ENCODE assay signal across 13 cellular contexts in the genomic region with DNA sequence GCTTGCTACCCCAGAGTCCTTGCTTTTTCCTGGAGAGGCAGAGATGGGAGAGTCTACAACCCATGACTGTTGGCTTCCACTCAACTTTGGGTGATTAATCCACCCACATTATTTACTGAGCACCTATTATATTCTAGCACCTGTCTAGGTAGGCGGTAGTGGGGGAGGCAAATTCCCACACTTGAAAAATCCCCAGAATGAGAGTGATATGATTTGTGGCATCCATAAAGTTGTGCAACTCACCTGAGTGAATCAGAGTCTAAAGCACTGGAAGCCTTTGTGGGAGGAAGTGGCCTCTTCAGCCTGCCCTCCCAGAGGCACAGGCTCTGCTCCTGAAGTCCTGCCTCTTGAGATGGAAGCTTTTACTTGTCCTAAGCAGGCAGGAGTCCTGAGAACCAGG. TPM values are rescaled to one million over a fixed set of nuclear protein-coding genes. Genes with fewer than 3 reads are reported as not detected.
DNase-seq lines count a peak whose midpoint lies in the region; ATAC-seq and TF ChIP-seq lines count a peak whose summit lies in the region.
"Had no signal": no experiment of that assay in that cellular context is flagged by ENCODE, and none has a peak within 500 bp of the region (broad histone marks: within the 10 kb centered on the region; RNA-seq: fewer than 3 reads in every experiment).

No MANE protein-coding gene starts in this region.

- H3K79me1 ChIP-seq in H9 (ENCODE audit: insufficient read depth, low read depth, low read length, poor library complexity, severe bottlenecking), result no peaks in the 10 kb centered on the region

- no peaks in the 10 kb centered on the region for H3K9me3 Mint-ChIP-seq in H9
- H3K9me3 Mint-ChIP-seq: CD8-positive, alpha-beta T cell; naive thymus-derived CD8-positive, alpha-beta T cell had no signal

- no peak overlapping the region for H3K27ac ChIP-seq in H9 (ENCODE audit: insufficient read length, low read depth, low read length)
- H3K27ac ChIP-seq: sigmoid colon had no signal

- H2BK15ac ChIP-seq in H9 (ENCODE audit: low read depth, low read length), result no peak overlapping the region

- WGBS in H9 (ENCODE audit: extremely low coverage, insufficient read length, low lambda C conversion rate), result no CpG with 5 or more reads among the region's 1 CpG

- no peak overlapping the region for H3T11ph ChIP-seq in H9 (ENCODE audit: low read length)

- no peak overlapping the region for H3K18ac ChIP-seq in H9 (ENCODE audit: insufficient read length, low read depth, low read length)

- no peak overlapping the region for H4K5ac ChIP-seq in H9 (ENCODE audit: insufficient read length, low read depth, low read length)

- in situ Hi-C loops in HAP-1 (cut with MboI; ENCODE audit: low sequenced_read_pairs), result no loop called here
- in situ Hi-C loops in GM13977 (cut with MboI; ENCODE audit: low pct_unique_long_range_greater_than_20kb, low sequenced_read_pairs, unreplicated experiment), result no loop called here

- H3K27me3 Mint-ChIP-seq in H9 (ENCODE audit: low read depth), result no peaks in the 10 kb centered on the region

- peak overlapping the region; percentile 10 for H3K4me2 ChIP-seq in H9 (ENCODE audit: insufficient read depth, insufficient read length, low read length)

- no peak overlapping the region for H2BK12ac ChIP-seq in H9 (ENCODE audit: insufficient read length, low read depth, low read length)

- H3K9me3 ChIP-seq in H9 (ENCODE audit: control insufficient read depth, low read depth, low read length) (no peaks in the 10 kb centered on the region), HAP-1 (no peaks in the 10 kb centered on the region)
- H3K9me3 ChIP-seq: sigmoid colon had no signal

- TF ChIP-seq CTCF in H9 (conservative IDR thresholded peaks at IDR 0.05) (no peak), GM13977 (IDR thresholded peaks at IDR 0.05; ENCODE audit: extremely low read depth, insufficient read depth, missing control alignments) (no peak)

- no peak overlapping the region for H3K9ac ChIP-seq in H9 (ENCODE audit: extremely low read depth, insufficient read length, low read length)

- no peak overlapping the region for H3K23ac ChIP-seq in H9 (ENCODE audit: insufficient read length, low read depth, low read length)

- no peak overlapping the region for H3K14ac ChIP-seq in H9 (ENCODE audit: insufficient read depth, low read length)

- H3K23me2 ChIP-seq in H9 (ENCODE audit: insufficient read length, low read depth, low read length, poor library complexity, severe bottlenecking), result no peaks in the 10 kb centered on the region

- H3K4me3 Mint-ChIP-seq in H9, result no peak overlapping the region
- H3K4me3 Mint-ChIP-seq: CD8-positive, alpha-beta T cell; naive thymus-derived CD8-positive, alpha-beta T cell had no signal

- H4K8ac ChIP-seq in H9 (replicated peaks; ENCODE audit: insufficient read length, low read depth, low read length), result no peak overlapping the region

- H2BK120ac ChIP-seq in H9 (ENCODE audit: low read depth, low read length, poor library complexity, severe bottlenecking), result no peak overlapping the region

- no peaks in the 10 kb centered on the region; a peak in 2 of 7 replicates for H3K36me3 Mint-ChIP-seq in H9 (ENCODE audit: insufficient read depth in 1 of 3, low read depth in 3 of 3)
- H3K36me3 Mint-ChIP-seq: CD8-positive, alpha-beta T cell; naive thymus-derived CD8-positive, alpha-beta T cell had no signal

- H3K79me2 ChIP-seq in H9 (ENCODE audit: insufficient read depth, low read length), result no peaks in the 10 kb centered on the region

- H3K56ac ChIP-seq in H9 (ENCODE audit: insufficient read length, low read depth, low read length), result no peak overlapping the region

- no peak overlapping the region for H4K91ac ChIP-seq in H9 (ENCODE audit: insufficient read length, low read depth, low read length)

- no peak overlapping the region for H2AFZ ChIP-seq in H9 (ENCODE audit: low read length)

- DNase-seq in A172 (ENCODE audit: low spot score), result peak; percentile 13
- DNase-seq in H9, result no peak
- peak; percentile 96 for DNase-seq in SW480 (ENCODE audit: low spot score)
- peak; percentile 75 for DNase-seq in kidney glomerular epithelial cell (lab: John Stamatoyannopoulos, UW)
- no peak for DNase-seq in NCI-H345 treated with DMSO at 0.1 percent for 48 hours (lab: John Stamatoyannopoulos, UW; ENCODE audit: unreplicated experiment)
- DNase-seq in HAP-1 (ENCODE audit: low spot score in 2 of 2), result no peak
- DNase-seq in GM13977 (ENCODE audit: low spot score), result no peak
- DNase-seq: CD8-positive, alpha-beta T cell; erythroblast; MM.1S; sigmoid colon had no signal

- H2AK5ac ChIP-seq in H9 (ENCODE audit: insufficient read length, low read length), result no peak overlapping the region

- no peak overlapping the region for H2BK5ac ChIP-seq in H9 (ENCODE audit: insufficient read length, low read length)

- H4K20me1 ChIP-seq in H9 (ENCODE audit: control insufficient read depth, insufficient read depth, insufficient read length), result no peaks in the 10 kb centered on the region

- no peak overlapping the region for H3K4me3 ChIP-seq in HAP-1
- H3K4me3 ChIP-seq: sigmoid colon had no signal

- no peak overlapping the region for H2BK20ac ChIP-seq in H9 (ENCODE audit: low read depth, low read length, poor library complexity, severe bottlenecking)

- H3K4me1 Mint-ChIP-seq in H9, result peaks cover 13 to 19% of the 10 kb centered on the region in 2 experiments

- H3K36me3 ChIP-seq in HAP-1 (replicated peaks), result no peaks in the 10 kb centered on the region
- H3K36me3 ChIP-seq: sigmoid colon had no signal

- peak overlapping the region in 1 of 3 experiments; percentile 1; a peak in 1 of 7 replicates for H3K27ac Mint-ChIP-seq in H9

- H3K27me3 ChIP-seq in H9 (ENCODE audit: insufficient read depth, low read length) (no peaks in the 10 kb centered on the region), HAP-1 (ENCODE audit: low read depth) (no peaks in the 10 kb centered on the region)
- H3K27me3 ChIP-seq: sigmoid colon had no signal

- ATAC-seq in GM21515 (IDR thresholded peaks at IDR 0.05; ENCODE audit: unreplicated experiment), result no peak
- ATAC-seq: CD8-positive, alpha-beta T cell had no signal

- H3K4ac ChIP-seq in H9 (ENCODE audit: low read depth, low read length), result no peak overlapping the region

- H3K4me1 ChIP-seq in H9 (ENCODE audit: insufficient read depth, low read length) (peaks cover 8% of the 10 kb centered on the region; the same call in 1 of the 2 replicates), HAP-1 (no peaks in the 10 kb centered on the region)

RNA-seq across cellular contexts. Expression of gene CTNNB1, which starts 40.4 kb away (rescaled TPM):
- 346 and 441 TPM in 2 replicates for total RNA-seq in A172 (2014; rRNA removed; shearing (Covaris generic))
- total RNA-seq in H9 (2021), result 500 and 505 TPM in 2 replicates

Comparison
In these comparisons a context has a peak if more than half of its experiments do, and no peak if none do; other contexts are left out.
1. DNase-seq: peak in A172 (single experiment), SW480 (single experiment) and kidney glomerular epithelial cell (single experiment); none in H9 (single experiment), NCI-H345 treated with DMSO at 0.1 percent for 48 hours (single experiment), HAP-1 (0 of 2) and GM13977 (single experiment).